In the genomic region with DNA sequence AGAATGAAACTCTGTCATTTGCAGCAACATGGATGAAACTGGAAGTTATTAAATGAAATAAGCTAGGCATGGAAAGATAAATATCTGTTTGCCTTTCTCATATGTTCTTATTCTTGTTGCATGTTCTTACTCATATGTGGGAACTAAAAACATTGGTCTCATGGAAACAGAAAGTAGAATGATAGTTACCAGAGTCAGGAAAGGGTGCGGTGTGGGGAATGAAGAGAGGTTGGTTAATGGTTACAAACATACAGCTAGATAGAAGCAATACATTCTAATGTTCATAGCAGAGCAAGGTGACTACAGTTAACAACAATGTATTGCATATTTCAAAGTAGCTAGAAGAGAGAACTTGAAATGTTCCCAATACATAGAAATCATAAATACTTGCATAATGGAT, we compare ENCODE assay signal across 15 cellular contexts.
"Had no signal": no experiment of that assay in that cellular context is flagged by ENCODE, and none has a peak within 500 bp of the region (broad histone marks: within the 10 kb centered on the region; RNA-seq: fewer than 3 reads in every experiment).

No MANE protein-coding gene starts in this region.

- H2AFZ ChIP-seq: neural progenitor cell had no signal

- H3K9me3 Mint-ChIP-seq: neural progenitor cell had no signal

- FAIRE-seq: TTC549 had no signal

- ATAC-seq: body of pancreas; effector memory CD8-positive, alpha-beta T cell; lower lobe of right lung; stimulated activated naive CD8-positive, alpha-beta T cell treated with anti-CD3 and anti-CD28 coated beads, Interleukin-15, Interleukin-2, amounts not matched to agents 100 U/mL and 50 U/mL, for 24 hours had no signal

- H3K4me2 ChIP-seq: neural progenitor cell had no signal

- H3K4me3 Mint-ChIP-seq: effector memory CD8-positive, alpha-beta T cell; mesothelial cell of epicardium; neural progenitor cell had no signal

- DNase-seq: activated CD4-positive, alpha-beta T cell treated with anti-CD3 and anti-CD28 coated beads, Interleukin-2, amount 50 U/mL, for 48 hours; activated naive CD4-positive, alpha-beta T cell treated with Interleukin-2 at 50 U/mL for 16 hours; body of pancreas; effector memory CD8-positive, alpha-beta T cell; foreskin fibroblast; hippocampal formation; lower lobe of right lung; stimulated activated CD4-positive, alpha-beta T cell treated with anti-CD3 and anti-CD28 coated beads, Interleukin-2, amount 100 ng/mL, for 24 hours; stimulated activated naive CD8-positive, alpha-beta T cell treated with anti-CD3 and anti-CD28 coated beads, Interleukin-15, Interleukin-2, amounts not matched to agents 100 U/mL and 50 U/mL, for 24 hours; T-helper 2 cell; transverse colon had no signal

- H3K4me3 ChIP-seq: body of pancreas, lower lobe of right lung, neural progenitor cell, transverse colon had no signal

- H3K9me3 ChIP-seq: body of pancreas, transverse colon had no signal

- H3K36me3 Mint-ChIP-seq: mesothelial cell of epicardium, neural progenitor cell had no signal

- H3K27me3 ChIP-seq: body of pancreas, neural progenitor cell, transverse colon had no signal

- H3K27ac Mint-ChIP-seq: effector memory CD8-positive, alpha-beta T cell; mesothelial cell of epicardium; neural progenitor cell; progenitor cell of endocrine pancreas had no signal

- H3K27ac ChIP-seq: body of pancreas, lower lobe of right lung, neural progenitor cell had no signal

- H3K36me3 ChIP-seq: lower lobe of right lung, neural progenitor cell, transverse colon had no signal

- H3K27me3 Mint-ChIP-seq: effector memory CD8-positive, alpha-beta T cell; progenitor cell of endocrine pancreas had no signal
